In genomic region chr11:78798567-78799170, GRCh38 we compare ENCODE assay signal across 8 cellular contexts.
A peak's percentile ranks its signal among the peaks of the same experiment; 100 is the strongest.
DNase-seq lines count a peak whose midpoint lies in the region; ATAC-seq and TF ChIP-seq lines count a peak whose summit lies in the region.

No MANE protein-coding gene starts in this region.

- WGBS in IMR-90 (ENCODE audit: extremely low coverage in 2 of 2, insufficient read length in 1 of 2), 2 experiments: 39% methylated on average over 7 of the region's 9 CpGs; no CpG with 5 or more reads in 1 of the 2 experiments

- H4K8ac ChIP-seq in IMR-90 (ENCODE audit: low read depth in 2 of 2, low read length in 2 of 2): peak overlapping the region; percentile 87 to 93

- peak overlapping the region; percentile 82 for H3K23ac ChIP-seq in IMR-90 (ENCODE audit: low read depth, low read length)

- no peak overlapping the region for H3K4me2 ChIP-seq in IMR-90 (ENCODE audit: low read depth, low read length)

- dilution Hi-C loops in IMR-90 (cut with HindIII; ENCODE audit: low sequenced_read_pairs, unreplicated experiment): no loop called here

- H2BK120ac ChIP-seq in IMR-90 (ENCODE audit: low read depth, low read length): peak overlapping the region; percentile 98

- H4K5ac ChIP-seq in IMR-90 (ENCODE audit: low read depth, low read length): peak overlapping the region; percentile 95

- CTCF ChIA-PET in IMR-90 (lab: Yijun Ruan, JAX): interaction anchor here (0.7 to 3.9 kb wide), 13 partner anchors 11 to 290 kb away, joined by 3 to 29 read pairs (median 4); no protein-coding TSS in a partner anchor

- H3K27me3 ChIP-seq in IMR-90 (ENCODE audit: control insufficient read depth, insufficient read depth, low read length): no peaks in the 10 kb centered on the region

- H3K36me3 ChIP-seq in IMR-90 (ENCODE audit: control insufficient read depth, insufficient read depth, low read length): peaks cover 6% of the 10 kb centered on the region; the same call in 1 of the 2 replicates

- H4K20me1 ChIP-seq in IMR-90 (ENCODE audit: insufficient read depth, low read length): 0 out of 2 replicates have a peak, but pooled peaks cover 3% of the 10 kb centered on the region

- 0 out of 2 replicates have a peak overlapping the region, but pooled peaks have one; percentile 20 for H3K56ac ChIP-seq in IMR-90 (ENCODE audit: extremely low read depth, insufficient read depth, low read length)

- TF ChIP-seq RAD21 in IMR-90 (IDR thresholded peaks at IDR 0.05; ENCODE audit: low read length): peak; percentile 69

- H3K18ac ChIP-seq in IMR-90 (ENCODE audit: low read depth, low read length): peak overlapping the region; percentile 97

- ATAC-seq in GM21528 (IDR thresholded peaks at IDR 0.05; ENCODE audit: low FRiP score, unreplicated experiment): peak; percentile 79
- peak; percentile 36 for ATAC-seq in IMR-90 (ENCODE audit: low read depth)
- ATAC-seq in left lobe of liver: peak; percentile 88
- peak; percentile 54 for ATAC-seq in stimulated activated memory B cell treated with anti-CD40 and anti-IgM and Interleukin-4, amounts not matched to agents 10 μg/mL and 1 μg/mL and 100 μg/mL, for 72 hours
- no peak for ATAC-seq in GM18870 (IDR thresholded peaks at IDR 0.05; ENCODE audit: unreplicated experiment)

- no peak overlapping the region for H3K4me3 ChIP-seq in IMR-90 (ENCODE audit: insufficient read depth, low read depth, low read length)
- H3K4me3 ChIP-seq in cardiac fibroblast (replicated peaks in 1 of 2; ENCODE audit: low read depth in 2 of 2, low read length in 2 of 2): no peak overlapping the region

- H3K36me3 Mint-ChIP-seq in stimulated activated memory B cell treated with anti-CD40 and anti-IgM and Interleukin-4, amounts not matched to agents 10 μg/mL and 1 μg/mL and 100 μg/mL, for 72 hours: no peaks in the 10 kb centered on the region

- no peaks in the 10 kb centered on the region for H3K4me1 Mint-ChIP-seq in stimulated activated memory B cell treated with anti-CD40 and anti-IgM and Interleukin-4, amounts not matched to agents 10 μg/mL and 1 μg/mL and 100 μg/mL, for 72 hours

- TF ChIP-seq POLR2A in IMR-90 (IDR thresholded peaks at IDR 0.05; ENCODE audit: low read depth, low read length): no peak

- peak overlapping the region; percentile 91 for H2AK9ac ChIP-seq in IMR-90 (replicated peaks; ENCODE audit: low read depth, low read length, poor library complexity)

- H3K9ac ChIP-seq in IMR-90 (ENCODE audit: low read depth, low read length): peak overlapping the region; percentile 23; the same call in 1 of the 2 replicates

- no peaks in the 10 kb centered on the region for H3K9me3 ChIP-seq in IMR-90 (ENCODE audit: control insufficient read depth, insufficient read depth, low read length)

- no peak overlapping the region for H3K27ac Mint-ChIP-seq in stimulated activated memory B cell treated with anti-CD40 and anti-IgM and Interleukin-4, amounts not matched to agents 10 μg/mL and 1 μg/mL and 100 μg/mL, for 72 hours

- intact Hi-C loops in IMR-90 (cut with micrococcal nuclease): loop anchor here (5.0 to 10.0 kb wide), 5 partner anchors 151 to 446 kb away; no protein-coding TSS in a partner anchor

- peak overlapping the region; percentile 79 for H2BK5ac ChIP-seq in IMR-90 (ENCODE audit: low read depth, low read length, poor library complexity, severe bottlenecking)

- H3K4me1 ChIP-seq in IMR-90 (ENCODE audit: control insufficient read depth, insufficient read depth, low read length): peaks cover 48% of the 10 kb centered on the region

- peak overlapping the region; percentile 97; the same call in 2 of the 3 replicates for H2BK15ac ChIP-seq in IMR-90 (ENCODE audit: low read depth, low read length)

- peak overlapping the region; percentile 90 for H3K4ac ChIP-seq in IMR-90 (ENCODE audit: low read depth, low read length)

- no peak overlapping the region for H3K4me3 Mint-ChIP-seq in stimulated activated memory B cell treated with anti-CD40 and anti-IgM and Interleukin-4, amounts not matched to agents 10 μg/mL and 1 μg/mL and 100 μg/mL, for 72 hours

- H2BK20ac ChIP-seq in IMR-90 (ENCODE audit: low read depth, low read length): peak overlapping the region; percentile 97

- H3K14ac ChIP-seq in IMR-90 (replicated peaks; ENCODE audit: low read depth, low read length): peak overlapping the region; percentile 90

- DNase-seq in GM10266 (ENCODE audit: extremely low spot score) (peak; percentile 66), IMR-90 (peak; percentile 81), RPMI8226 (peak; percentile 88), cardiac fibroblast (ENCODE audit: low read depth in 2 of 2) (peak; percentile 79), left lobe of liver (ENCODE audit: low spot score) (peak; percentile 63)

- TF ChIP-seq CTCF in GM10266 (IDR thresholded peaks at IDR 0.05; ENCODE audit: control insufficient read depth, insufficient read depth, low read depth, missing control alignments): peak; percentile 84
- peak; percentile 75 for TF ChIP-seq CTCF in IMR-90 (conservative IDR thresholded peaks at IDR 0.05; ENCODE audit: low read depth, low read length)
- peak; percentile 99 for TF ChIP-seq CTCF in cardiac fibroblast (IDR thresholded peaks at IDR 0.05; ENCODE audit: low read depth, low read length)

- H3K9me3 Mint-ChIP-seq in stimulated activated memory B cell treated with anti-CD40 and anti-IgM and Interleukin-4, amounts not matched to agents 10 μg/mL and 1 μg/mL and 100 μg/mL, for 72 hours: no peaks in the 10 kb centered on the region

- in situ Hi-C loops in IMR-90 (cut with MboI; ENCODE audit: low sequenced_read_pairs): loop anchor here (10.0 kb wide), 1 partner anchor 436 kb away; no protein-coding TSS in a partner anchor

- peak overlapping the region; percentile 72 for H2AFZ ChIP-seq in IMR-90 (replicated peaks; ENCODE audit: low read length, poor library complexity)

- peaks cover 0 to 8% of the 10 kb centered on the region in 2 experiments; a peak in 1 of 4 replicates for H3K79me1 ChIP-seq in IMR-90 (ENCODE audit: low read depth in 1 of 2, low read length in 2 of 2)

- H2AK5ac ChIP-seq in IMR-90 (ENCODE audit: low read depth, low read length): peak overlapping the region; percentile 88

- peak overlapping the region; percentile 96 for H4K91ac ChIP-seq in IMR-90 (ENCODE audit: insufficient read depth, low read depth, low read length)

- BruUV-seq in IMR-90 (replicated peaks; lab: Mats Ljungman, UMichigan): no TSS peak

- peak overlapping the region; percentile 87 for H3K27ac ChIP-seq in IMR-90 (ENCODE audit: insufficient read depth, low read length)

- no peaks in the 10 kb centered on the region for H3K27me3 Mint-ChIP-seq in stimulated activated memory B cell treated with anti-CD40 and anti-IgM and Interleukin-4, amounts not matched to agents 10 μg/mL and 1 μg/mL and 100 μg/mL, for 72 hours

- H3K9me1 ChIP-seq in IMR-90 (ENCODE audit: insufficient read depth, low read length): peaks cover 39% of the 10 kb centered on the region

- POLR2A ChIA-PET in IMR-90 (lab: Charles Lee; ENCODE audit: unreplicated experiment): interaction anchor here (0.5 to 1.2 kb wide), 2 partner anchors 13 to 23 kb away, joined by 3 to 4 read pairs; no protein-coding TSS in a partner anchor

TF ChIP-seq in IMR-90, 13 proteins besides CTCF, POLR2A, EP300 and RAD21:
- no peak for TF ChIP-seq ELK1 (IDR thresholded peaks at IDR 0.05; ENCODE audit: borderline replicate concordance, low read depth, low read length)
- peak; percentile 68 for TF ChIP-seq SMC3 (IDR thresholded peaks at IDR 0.05; ENCODE audit: low read depth, low read length)
- TF ChIP-seq NFE2L2 (IDR thresholded peaks at IDR 0.05; ENCODE audit: low read depth, low read length): no peak
- no peak for TF ChIP-seq RCOR1 (IDR thresholded peaks at IDR 0.05; ENCODE audit: insufficient replicate concordance, low read length)
- TF ChIP-seq MAZ (IDR thresholded peaks at IDR 0.05; ENCODE audit: borderline replicate concordance, low read depth, low read length): peak; percentile 36; the same call in 1 of the 2 replicates
